10 cellular contexts compared by ENCODE assay signal in genomic region chr11:12540913-12541587, GRCh38.
DNase-seq lines count a peak whose midpoint lies in the region; ATAC-seq, FAIRE-seq and TF ChIP-seq lines count a peak whose summit lies in the region.
"Had no signal": no experiment of that assay in that cellular context is flagged by ENCODE, and none has a peak within 500 bp of the region (broad histone marks: within the 10 kb centered on the region; RNA-seq: fewer than 3 reads in every experiment).

No MANE protein-coding gene starts in this region.

- H3K27ac ChIP-seq in cingulate gyrus (ENCODE audit: low read depth, low read length) (peak overlapping the region; percentile 15), keratinocyte (ENCODE audit: control insufficient read depth, insufficient read depth, low read length) (peak overlapping the region; percentile 10), stomach smooth muscle (ENCODE audit: low read length) (peak overlapping the region; percentile 85)
- H3K27ac ChIP-seq: parathyroid adenoma had no signal

- H3K4me3 ChIP-seq in keratinocyte (ENCODE audit: control insufficient read depth in 2 of 3, extremely low read depth in 1 of 3, insufficient read depth in 2 of 3, low read depth in 1 of 3, low read length in 3 of 3) (no peak overlapping the region), stomach smooth muscle (ENCODE audit: low read length in 2 of 2) (no peak overlapping the region)

- H3K9me3 ChIP-seq in keratinocyte (ENCODE audit: control insufficient read depth, low read depth, low read length) (no peaks in the 10 kb centered on the region), stomach smooth muscle (ENCODE audit: control insufficient read depth in 2 of 2, low read length in 2 of 2) (no peaks in the 10 kb centered on the region)

- dilution Hi-C loops in keratinocyte (cut with MboI; ENCODE audit: extremely low pct_ligation_motif_present, low sequenced_read_pairs) = no loop called here

- peak in 1 of 3 experiments; percentile 12 for TF ChIP-seq CTCF in keratinocyte (optimal IDR thresholded peaks at IDR 0.05 in 1 of 3, IDR thresholded peaks at IDR 0.05 in 1 of 3, conservative IDR thresholded peaks at IDR 0.05 in 1 of 3; ENCODE audit: extremely low read depth in 1 of 3, insufficient read depth in 2 of 3, low read length in 3 of 3)

- POLR2A ChIA-PET in activated CD4-positive, alpha-beta T cell treated with anti-CD3 and anti-CD28 coated beads for 36 hours (lab: Charles Lee) = no interaction called here

- H3K9me1 ChIP-seq in keratinocyte (ENCODE audit: control insufficient read depth, extremely low read depth, insufficient read depth, low read length) = peaks cover 2% of the 10 kb centered on the region

- peak; percentile 88 for FAIRE-seq in keratinocyte (lab: Jason Lieb, UNC)
- FAIRE-seq in GM12891 (lab: Jason Lieb, UNC) = no peak

- H3K4me1 Mint-ChIP-seq in activated CD4-positive, alpha-beta T cell treated with anti-CD3 and anti-CD28 coated beads for 36 hours = no peaks in the 10 kb centered on the region

- no peak overlapping the region for H3K27ac Mint-ChIP-seq in activated CD4-positive, alpha-beta T cell treated with anti-CD3 and anti-CD28 coated beads for 36 hours

- H3K4me1 ChIP-seq in keratinocyte (ENCODE audit: control insufficient read depth, extremely low read depth, insufficient read depth, low read length) (peaks cover 54% of the 10 kb centered on the region), stomach smooth muscle (ENCODE audit: control insufficient read depth, insufficient read depth, low read length) (peaks cover 50% of the 10 kb centered on the region)
- H3K4me1 ChIP-seq: parathyroid adenoma had no signal

- no peaks in the 10 kb centered on the region for H3K9me3 Mint-ChIP-seq in activated CD4-positive, alpha-beta T cell treated with anti-CD3 and anti-CD28 coated beads for 36 hours (ENCODE audit: low read depth)

- H2AFZ ChIP-seq in keratinocyte (ENCODE audit: control insufficient read depth, low read length) = no peak overlapping the region
- H2AFZ ChIP-seq: parathyroid adenoma had no signal

- H3K4me3 Mint-ChIP-seq in activated CD4-positive, alpha-beta T cell treated with anti-CD3 and anti-CD28 coated beads for 36 hours = no peak overlapping the region

- TF ChIP-seq POLR2A in GM12891 (IDR thresholded peaks at IDR 0.05; ENCODE audit: low read depth, low read length) = no peak

- H3K4me2 ChIP-seq in keratinocyte (ENCODE audit: control insufficient read depth, extremely low read depth, insufficient read depth, low read depth, low read length) = no peak overlapping the region

- peaks cover 15% of the 10 kb centered on the region for H3K27me3 Mint-ChIP-seq in activated CD4-positive, alpha-beta T cell treated with anti-CD3 and anti-CD28 coated beads for 36 hours

- H3K9ac ChIP-seq in keratinocyte (ENCODE audit: control insufficient read depth, extremely low read depth, insufficient read depth, low read length) = no peak overlapping the region
- no peak overlapping the region for H3K9ac ChIP-seq in stomach smooth muscle (ENCODE audit: low read length in 2 of 2)
- H3K9ac ChIP-seq: parathyroid adenoma had no signal

- no peak for ATAC-seq in HG02798 (IDR thresholded peaks at IDR 0.05; ENCODE audit: poor library complexity, unreplicated experiment)
- ATAC-seq in HG02970 (IDR thresholded peaks at IDR 0.05; ENCODE audit: low FRiP score, unreplicated experiment) = no peak
- ATAC-seq in activated CD4-positive, alpha-beta T cell treated with anti-CD3 and anti-CD28 coated beads for 36 hours = no peak

- no peaks in the 10 kb centered on the region for H3K36me3 Mint-ChIP-seq in activated CD4-positive, alpha-beta T cell treated with anti-CD3 and anti-CD28 coated beads for 36 hours (ENCODE audit: low read depth)

- H3K27me3 ChIP-seq in keratinocyte (ENCODE audit: control insufficient read depth, extremely low read depth, insufficient read depth, low read length) (no peaks in the 10 kb centered on the region), stomach smooth muscle (ENCODE audit: control insufficient read depth in 1 of 2, insufficient read depth in 2 of 2, low read length in 2 of 2) (no peaks in the 10 kb centered on the region)

- peak; percentile 44 for DNase-seq in HT1080 (ENCODE audit: low read depth)
- DNase-seq in keratinocyte (ENCODE audit: low read depth, low spot score) = no peak
- no peak for DNase-seq in activated CD4-positive, alpha-beta T cell treated with anti-CD3 and anti-CD28 coated beads for 36 hours
- no peak for DNase-seq in GM12891 (ENCODE audit: insufficient read length, low spot score)
- DNase-seq: stimulated activated naive CD4-positive, alpha-beta T cell treated with Interleukin-2 at 50 U/mL for 16 hours had no signal

- H4K20me1 ChIP-seq in keratinocyte (ENCODE audit: control insufficient read depth, extremely low read depth, insufficient read depth, low read length) = no peaks in the 10 kb centered on the region

- no peaks in the 10 kb centered on the region for H3K36me3 ChIP-seq in keratinocyte (ENCODE audit: control insufficient read depth in 2 of 2, extremely low read depth in 1 of 2, insufficient read depth in 2 of 2, low read length in 2 of 2)
- no peaks in the 10 kb centered on the region for H3K36me3 ChIP-seq in stomach smooth muscle (ENCODE audit: control insufficient read depth in 2 of 2, insufficient read depth in 2 of 2, low read length in 2 of 2)

- CTCF ChIA-PET in activated CD4-positive, alpha-beta T cell treated with anti-CD3 and anti-CD28 coated beads for 36 hours (lab: Charles Lee) = interaction anchor here (0.9 kb wide), 1 partner anchor 19 kb away, joined by 6 read pairs; no protein-coding TSS in a partner anchor

- intact Hi-C loops in activated CD4-positive, alpha-beta T cell treated with anti-CD3 and anti-CD28 coated beads for 36 hours (cut with DNase I, micrococcal nuclease) = no loop called here

- no peaks in the 10 kb centered on the region for H3K79me2 ChIP-seq in keratinocyte (ENCODE audit: control insufficient read depth, insufficient read depth, low read length)
- H3K79me2 ChIP-seq: parathyroid adenoma had no signal

TF ChIP-seq in GM12891, 5 proteins besides CTCF, POLR2A, EP300 and RAD21:
- no peak for TF ChIP-seq POU2F2 (IDR thresholded peaks at IDR 0.05; ENCODE audit: low read depth, low read length)
- no peak for TF ChIP-seq PAX5 (IDR thresholded peaks at IDR 0.05; ENCODE audit: insufficient read depth, low read length, severe bottlenecking)
- no peak for TF ChIP-seq POLR2AphosphoS5 (IDR thresholded peaks at IDR 0.05; ENCODE audit: low read depth, low read length)

Comparison
In these comparisons a context has a peak if more than half of its experiments do, and no peak if none do; other contexts are left out.
1. H3K27ac ChIP-seq: peak in every context shown above with its lines; median percentile 85 in stomach smooth muscle; 15 in cingulate gyrus; 10 in keratinocyte.